1 cellular context compared by ENCODE assay signal in genomic region chrX:104118765-104119164, GRCh38.
TF ChIP-seq lines count a peak whose summit lies in the region.

No MANE protein-coding gene starts in this region.

TF ChIP-seq in GM12878, 131 proteins besides CTCF, POLR2A, EP300 and RAD21:
- TF ChIP-seq ZZZ3 (IDR thresholded peaks at IDR 0.05; ENCODE audit: control insufficient read depth, insufficient read length, low read depth) (no peak), BCL11A (IDR thresholded peaks at IDR 0.05; ENCODE audit: low read depth, low read length) (no peak), KDM1A (IDR thresholded peaks at IDR 0.05; ENCODE audit: borderline replicate concordance) (no peak)
